Comparison of ENCODE assay signal across 8 cellular contexts in genomic region chr1:226871047-226871365, GRCh38. TPM values are rescaled to one million over a fixed set of nuclear protein-coding genes. Genes with fewer than 3 reads are reported as not detected.
A peak's percentile ranks its signal among the peaks of the same experiment; 100 is the strongest.
DNase-seq lines count a peak whose midpoint lies in the region; ATAC-seq and TF ChIP-seq lines count a peak whose summit lies in the region.

No MANE protein-coding gene starts in this region.

- TF ChIP-seq CTCF in astrocyte of the cerebellum (IDR thresholded peaks at IDR 0.05; ENCODE audit: low read depth, low read length, missing control alignments): no peak
- TF ChIP-seq CTCF in liver (IDR thresholded peaks at IDR 0.05; ENCODE audit: low read depth, low read length, missing input control): no peak
- no peak for TF ChIP-seq CTCF in tibial nerve (IDR thresholded peaks at IDR 0.05)

- no peak for TF ChIP-seq RAD21 in liver (IDR thresholded peaks at IDR 0.05)

- H3K9me3 Mint-ChIP-seq in activated CD8-positive, alpha-beta memory T cell treated with anti-CD3 and anti-CD28 coated beads, Interleukin-2, amount 10 ng/mL, durations not matched to agents 7 days and 5 days (ENCODE audit: low read depth): no peaks in the 10 kb centered on the region

- under 1% methylated on average over 19 of the region's 19 CpGs for WGBS in liver
- 1 to 2% methylated on average over 7 to 19 of the region's 19 CpGs for WGBS in tibial nerve, 2 donors

- no peak for TF ChIP-seq POLR2A in tibial nerve (IDR thresholded peaks at IDR 0.05)

- H3K36me3 Mint-ChIP-seq in activated CD8-positive, alpha-beta memory T cell treated with anti-CD3 and anti-CD28 coated beads, Interleukin-2, amount 10 ng/mL, durations not matched to agents 7 days and 5 days: no peaks in the 10 kb centered on the region

- no peak for TF ChIP-seq EP300 in tibial nerve (IDR thresholded peaks at IDR 0.05)

- H3K27me3 Mint-ChIP-seq in activated CD8-positive, alpha-beta memory T cell treated with anti-CD3 and anti-CD28 coated beads, Interleukin-2, amount 10 ng/mL, durations not matched to agents 7 days and 5 days: peaks cover 6% of the 10 kb centered on the region

- peak overlapping the region; percentile 73 to 79 for H3K27ac ChIP-seq in liver (ENCODE audit: low read depth in 1 of 2, low read length in 2 of 2)
- peak overlapping the region in 3 of 4 donors; percentile 69 to 82 (median 74) for H3K27ac ChIP-seq in tibial nerve

- no peak for ATAC-seq in activated CD8-positive, alpha-beta memory T cell treated with anti-CD3 and anti-CD28 coated beads, Interleukin-2, amount 10 ng/mL, durations not matched to agents 7 days and 5 days
- no peak for ATAC-seq in HG03442 (IDR thresholded peaks at IDR 0.05; ENCODE audit: unreplicated experiment)

- no peak overlapping the region for H3K27ac Mint-ChIP-seq in activated CD8-positive, alpha-beta memory T cell treated with anti-CD3 and anti-CD28 coated beads, Interleukin-2, amount 10 ng/mL, durations not matched to agents 7 days and 5 days

- H3K4me3 Mint-ChIP-seq in activated CD8-positive, alpha-beta memory T cell treated with anti-CD3 and anti-CD28 coated beads, Interleukin-2, amount 10 ng/mL, durations not matched to agents 7 days and 5 days: peak overlapping the region; percentile 71

- H3K36me3 ChIP-seq in liver (ENCODE audit: control insufficient read depth in 4 of 4, insufficient read depth in 3 of 4, low read depth in 1 of 4, low read length in 3 of 4) (no peaks in the 10 kb centered on the region), tibial nerve (peaks cover 0 to 5% (median 0%) of the 10 kb centered on the region in 3 donors)

- CTCF ChIA-PET in activated CD8-positive, alpha-beta memory T cell treated with anti-CD3 and anti-CD28 coated beads, Interleukin-2, amount 10 ng/mL, durations not matched to agents 7 days and 5 days (lab: Charles Lee): interaction anchor here (1.4 kb wide), 1 partner anchor 35 kb away, joined by 3 read pairs; no protein-coding TSS in a partner anchor

- H3K9ac ChIP-seq in liver (ENCODE audit: low read depth in 1 of 2, low read length in 2 of 2): peak overlapping the region; percentile 5 to 55

- H3K4me1 ChIP-seq in liver (ENCODE audit: control insufficient read depth in 4 of 4, insufficient read depth in 4 of 4, low read length in 3 of 4) (peaks cover 8 to 27% (median 18%) of the 10 kb centered on the region in 4 donors), tibial nerve (peaks cover 0 to 19% (median 13%) of the 10 kb centered on the region in 4 donors)

- H3K9me3 ChIP-seq in liver (ENCODE audit: control insufficient read depth in 4 of 4, low read length in 3 of 4) (no peaks in the 10 kb centered on the region), tibial nerve (no peaks in the 10 kb centered on the region)

- in situ Hi-C loops in astrocyte of the cerebellum (cut with HindIII; ENCODE audit: low sequenced_read_pairs): no loop called here

- peaks cover 20% of the 10 kb centered on the region for H3K4me1 Mint-ChIP-seq in activated CD8-positive, alpha-beta memory T cell treated with anti-CD3 and anti-CD28 coated beads, Interleukin-2, amount 10 ng/mL, durations not matched to agents 7 days and 5 days

- H3K27me3 ChIP-seq in liver (ENCODE audit: control insufficient read depth in 4 of 4, insufficient read depth in 4 of 4, low read length in 3 of 4) (no peaks in the 10 kb centered on the region), tibial nerve (no peaks in the 10 kb centered on the region)

- DNase-seq in activated CD8-positive, alpha-beta memory T cell treated with anti-CD3 and anti-CD28 coated beads, Interleukin-2, amount 10 ng/mL, durations not matched to agents 7 days and 5 days: no peak
- no peak for DNase-seq in activated CD8-positive, alpha-beta memory T cell treated with anti-CD3 and anti-CD28 coated beads, Interleukin-2, amount 50 U/mL, for 4 hours
- DNase-seq in astrocyte of the cerebellum (ENCODE audit: low read depth) (no peak), tibial nerve (ENCODE audit: low spot score in 2 of 2) (no peak), RKO (ENCODE audit: low spot score) (no peak), DMS53 treated with DMSO at 0.1 percent for 48 hours (lab: John Stamatoyannopoulos, UW; ENCODE audit: unreplicated experiment) (no peak)

- H3K4me3 ChIP-seq in astrocyte of the cerebellum (ENCODE audit: low read depth, low read length) (peak overlapping the region; percentile 62), liver (ENCODE audit: low read depth in 1 of 3, low read length in 3 of 3) (peak overlapping the region; percentile 63 to 80 (median 68)), tibial nerve (peak overlapping the region; percentile 71 to 96 (median 78))

TF ChIP-seq in liver, 16 proteins besides CTCF, POLR2A, EP300 and RAD21:
- no peak for TF ChIP-seq FOXA2 (IDR thresholded peaks at IDR 0.05)
- no peak for TF ChIP-seq GABPA (IDR thresholded peaks at IDR 0.05 in 1 of 2, conservative IDR thresholded peaks at IDR 0.05 in 1 of 2)
- no peak for TF ChIP-seq MAX (IDR thresholded peaks at IDR 0.05)
- TF ChIP-seq YY1 (IDR thresholded peaks at IDR 0.05): no peak
- TF ChIP-seq ATF3 (IDR thresholded peaks at IDR 0.05): no peak
- no peak for TF ChIP-seq HNF4G (IDR thresholded peaks at IDR 0.05)
- TF ChIP-seq ZBTB33 (IDR thresholded peaks at IDR 0.05): no peak
- TF ChIP-seq NR2F2 (IDR thresholded peaks at IDR 0.05): no peak
- TF ChIP-seq SP1 (IDR thresholded peaks at IDR 0.05): no peak
- no peak for TF ChIP-seq FOXA1 (IDR thresholded peaks at IDR 0.05)

RNA-seq across cellular contexts. Expression of gene PSEN2, which starts 0.6 kb away (rescaled TPM):
- 10 to 100 TPM in 1 of 2 experiments, 1 to 10 TPM in 1; 8.0 to 11.2 TPM for total RNA-seq in activated CD8-positive, alpha-beta memory T cell treated with anti-CD3 and anti-CD28 coated beads, Interleukin-2, amount 10 ng/mL, durations not matched to agents 7 days and 5 days
- total RNA-seq in liver: 10 to 100 TPM in 1 of 2 donors, 1 to 10 TPM in 1; 6.9 to 19.0 TPM
- polyA plus RNA-seq in liver: 10 to 100 TPM in 1 of 2 donors, 1 to 10 TPM in 1; 9.8 to 11.7 TPM
- total RNA-seq in tibial nerve: 10 to 100 TPM; 30.8 to 49.2 (median 40.9) TPM
